Comparison of ENCODE assay signal across 8 cellular contexts in the genomic region with DNA sequence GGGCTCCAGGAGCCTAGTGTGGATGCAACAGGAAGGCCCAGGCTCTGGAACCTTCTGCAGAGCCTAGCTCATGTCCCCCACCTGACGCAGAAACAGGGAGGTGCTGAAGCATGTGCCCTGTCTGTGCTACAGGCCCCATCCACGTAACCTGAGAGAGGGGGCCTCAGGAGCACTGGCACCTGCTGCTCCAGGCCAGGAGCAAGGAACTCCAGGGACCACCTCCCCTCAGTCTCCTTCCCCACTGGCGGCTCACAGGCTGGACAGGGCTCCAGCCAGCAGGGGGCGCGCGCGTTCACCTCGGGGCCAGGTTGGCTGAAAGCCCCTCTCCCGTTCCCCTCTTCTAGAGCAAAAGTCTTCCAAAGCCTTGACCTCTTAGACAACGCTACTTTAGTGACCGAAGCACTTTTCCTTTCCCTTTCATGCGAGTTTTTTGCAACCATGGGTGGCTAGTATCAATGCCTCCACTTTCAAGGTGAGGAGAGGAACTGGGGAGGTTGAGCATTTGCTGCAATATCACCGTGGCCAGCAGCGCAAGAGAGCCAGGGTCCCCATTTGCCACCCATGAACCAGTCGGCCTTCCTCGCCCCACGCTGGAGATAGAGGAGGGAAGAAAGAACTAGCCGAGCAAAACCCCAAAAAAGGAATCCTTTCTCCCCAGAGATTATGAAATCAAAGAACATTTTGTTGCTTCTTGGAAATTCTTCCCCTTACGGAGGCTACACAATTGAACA. TPM values are rescaled to one million over a fixed set of nuclear protein-coding genes. Genes with fewer than 3 reads are reported as not detected.
A peak's percentile ranks its signal among the peaks of the same experiment; 100 is the strongest.
DNase-seq lines count a peak whose midpoint lies in the region; ATAC-seq and TF ChIP-seq lines count a peak whose summit lies in the region.

No MANE protein-coding gene starts in this region.

- peak; percentile 31; the same call in 1 of the 2 replicates for TF ChIP-seq RAD21 in SK-N-SH (IDR thresholded peaks at IDR 0.05; ENCODE audit: low read length)

- H3K79me2 ChIP-seq in DOHH2 (ENCODE audit: control insufficient read depth, low read length) (no peaks in the 10 kb centered on the region), SK-N-SH (ENCODE audit: insufficient read depth) (peaks cover 68% of the 10 kb centered on the region)

- intact Hi-C loops in heart right ventricle (cut with DNase I) (no loop called here), uterus (cut with DNase I; ENCODE audit: low total_unique reads) (no loop called here)

- H3K27me3 Mint-ChIP-seq in activated naive CD8-positive, alpha-beta T cell treated with anti-CD3 and anti-CD28 coated beads for 36 hours, result peaks cover 32% of the 10 kb centered on the region
- peaks cover 26% of the 10 kb centered on the region for H3K27me3 Mint-ChIP-seq in progenitor cell of endocrine pancreas

- H3K4me2 ChIP-seq in DOHH2 (ENCODE audit: low read length) (peak overlapping the region; percentile 69), SK-N-SH (peak overlapping the region; percentile 80)

- H3F3A ChIP-seq in DOHH2 (ENCODE audit: control insufficient read depth, insufficient read depth) (peaks cover 3% of the 10 kb centered on the region; the same call in 1 of the 2 replicates), SK-N-SH (replicated peaks; ENCODE audit: insufficient read depth) (no peaks in the 10 kb centered on the region)

- H3K27ac ChIP-seq in DOHH2 (ENCODE audit: low read depth, low read length), result no peak overlapping the region
- H3K27ac ChIP-seq in SK-N-SH (ENCODE audit: low read depth in 2 of 2, low read length in 1 of 2), result peak overlapping the region; percentile 77 to 89
- H3K27ac ChIP-seq in heart right ventricle, result peak overlapping the region in 7 of 10 donors; percentile 16 to 91 (median 80)
- peak overlapping the region; percentile 71 to 75 for H3K27ac ChIP-seq in uterus

- 19% methylated on average over 14 of the region's 19 CpGs for WGBS in SK-N-SH (ENCODE audit: low lambda C conversion rate)
- WGBS in heart right ventricle, 2 donors, result 18 to 22% methylated on average over 19 of the region's 19 CpGs

- H3K36me3 ChIP-seq in DOHH2 (ENCODE audit: control insufficient read depth, low read length) (no peaks in the 10 kb centered on the region), SK-N-SH (replicated peaks in 1 of 2; ENCODE audit: control insufficient read depth in 1 of 2, insufficient read depth in 2 of 2, low read length in 1 of 2) (peaks cover 5 to 14% of the 10 kb centered on the region in 2 experiments), heart right ventricle (peaks cover 0 to 29% (median 0%) of the 10 kb centered on the region in 9 donors), uterus (no peaks in the 10 kb centered on the region)

- H3K9me2 ChIP-seq in DOHH2 (replicated peaks; ENCODE audit: control insufficient read depth, low read length), result no peaks in the 10 kb centered on the region
- no peaks in the 10 kb centered on the region for H3K9me2 ChIP-seq in SK-N-SH

- peaks cover 7% of the 10 kb centered on the region; the same call in 1 of the 2 replicates for H3K9me3 ChIP-seq in DOHH2 (ENCODE audit: control insufficient read depth, insufficient read depth, low read length)
- H3K9me3 ChIP-seq in SK-N-SH, result no peaks in the 10 kb centered on the region
- no peaks in the 10 kb centered on the region for H3K9me3 ChIP-seq in heart right ventricle
- H3K9me3 ChIP-seq in uterus, result no peaks in the 10 kb centered on the region

- DNase-seq in SK-N-SH (peak; percentile 86), heart right ventricle (peak; percentile 70 to 82), progenitor cell of endocrine pancreas (ENCODE audit: low spot score, unreplicated experiment) (peak; percentile 70), uterus (peak; percentile 62 to 81)
- DNase-seq in activated naive CD8-positive, alpha-beta T cell treated with anti-CD3 and anti-CD28 coated beads for 36 hours, result peak; percentile 76

- peak overlapping the region; percentile 86 for H2AFZ ChIP-seq in SK-N-SH (ENCODE audit: low read depth)

- H4K20me1 ChIP-seq in DOHH2 (ENCODE audit: control insufficient read depth, insufficient read depth, low read depth, low read length) (no peaks in the 10 kb centered on the region), SK-N-SH (ENCODE audit: insufficient read depth) (peaks cover 48% of the 10 kb centered on the region)

- peak overlapping the region; percentile 61 for H3K27ac Mint-ChIP-seq in activated naive CD8-positive, alpha-beta T cell treated with anti-CD3 and anti-CD28 coated beads for 36 hours
- H3K27ac Mint-ChIP-seq in progenitor cell of endocrine pancreas, result peak overlapping the region; percentile 91

- TF ChIP-seq POLR2A in uterus (IDR thresholded peaks at IDR 0.05), result no peak

- TF ChIP-seq CTCF in DOHH2 (IDR thresholded peaks at IDR 0.05; ENCODE audit: low read depth, low read length, poor library complexity, severe bottlenecking) (peak; percentile 100), SK-N-SH (IDR thresholded peaks at IDR 0.05) (peak; percentile 92), heart right ventricle (IDR thresholded peaks at IDR 0.05) (peak; percentile 90 to 98 (median 97)), progenitor cell of endocrine pancreas (IDR thresholded peaks at IDR 0.05; ENCODE audit: unreplicated experiment) (peak; percentile 97), uterus (IDR thresholded peaks at IDR 0.05) (peak; percentile 84 to 95 (median 87))

- CTCF ChIA-PET in SK-N-SH (lab: Yijun Ruan, JAX), result interaction anchor here (0.6 to 2.3 kb wide), 21 partner anchors 10 to 274 kb away, joined by 3 to 23 read pairs (median 4); no protein-coding TSS in a partner anchor

- peak overlapping the region; percentile 92 for H3K9ac ChIP-seq in SK-N-SH

- peaks cover 7% of the 10 kb centered on the region for H3K4me1 Mint-ChIP-seq in activated naive CD8-positive, alpha-beta T cell treated with anti-CD3 and anti-CD28 coated beads for 36 hours
- peaks cover 11% of the 10 kb centered on the region for H3K4me1 Mint-ChIP-seq in progenitor cell of endocrine pancreas (ENCODE audit: low read depth)

- POLR2A ChIA-PET in SK-N-SH (lab: Yijun Ruan, JAX), result no interaction called here

- H3K4me3 Mint-ChIP-seq in activated naive CD8-positive, alpha-beta T cell treated with anti-CD3 and anti-CD28 coated beads for 36 hours, result peak overlapping the region; percentile 81
- peak overlapping the region; percentile 83 for H3K4me3 Mint-ChIP-seq in progenitor cell of endocrine pancreas (ENCODE audit: low read depth)

- no peak for TF ChIP-seq EP300 in SK-N-SH (IDR thresholded peaks at IDR 0.05; ENCODE audit: borderline replicate concordance in 1 of 2, low read depth in 1 of 2, low read length in 1 of 2)

- H3K27me3 ChIP-seq in DOHH2 (ENCODE audit: control insufficient read depth, low read length) (peaks cover 17% of the 10 kb centered on the region), SK-N-SH (ENCODE audit: insufficient read depth) (no peaks in the 10 kb centered on the region), heart right ventricle (peaks cover 0 to 25% (median 10%) of the 10 kb centered on the region in 7 donors), uterus (no peaks in the 10 kb centered on the region)

- H3K4me3 ChIP-seq in DOHH2 (ENCODE audit: low read length) (peak overlapping the region; percentile 67), SK-N-SH (ENCODE audit: low read depth in 2 of 2, low read length in 1 of 2) (peak overlapping the region; percentile 75 to 87), heart right ventricle (peak overlapping the region; percentile 65 to 86 (median 74)), uterus (peak overlapping the region; percentile 73 to 80)

- H3K9me3 Mint-ChIP-seq in activated naive CD8-positive, alpha-beta T cell treated with anti-CD3 and anti-CD28 coated beads for 36 hours, result no peaks in the 10 kb centered on the region
- no peaks in the 10 kb centered on the region for H3K9me3 Mint-ChIP-seq in progenitor cell of endocrine pancreas (ENCODE audit: low read depth)

- ATAC-seq in HG02852 (IDR thresholded peaks at IDR 0.05; ENCODE audit: unreplicated experiment), result peak; percentile 45
- peak; percentile 60 to 89 (median 74) for ATAC-seq in heart right ventricle
- no peak for ATAC-seq in HG02973 (IDR thresholded peaks at IDR 0.05; ENCODE audit: unreplicated experiment)

- H3K36me3 Mint-ChIP-seq in activated naive CD8-positive, alpha-beta T cell treated with anti-CD3 and anti-CD28 coated beads for 36 hours, result no peaks in the 10 kb centered on the region
- peaks cover 2% of the 10 kb centered on the region for H3K36me3 Mint-ChIP-seq in progenitor cell of endocrine pancreas (ENCODE audit: insufficient read depth)

- H3K4me1 ChIP-seq in DOHH2 (ENCODE audit: control insufficient read depth, low read length) (peaks cover 41% of the 10 kb centered on the region), SK-N-SH (ENCODE audit: control insufficient read depth in 1 of 2, insufficient read depth in 2 of 2, low read depth in 1 of 2, low read length in 1 of 2) (peaks cover 0 to 32% of the 10 kb centered on the region in 2 experiments; a peak in 1 of 4 replicates), heart right ventricle (peaks cover 5 to 48% (median 27%) of the 10 kb centered on the region in 9 donors), uterus (peaks cover 0 to 7% of the 10 kb centered on the region in 2 donors)

TF ChIP-seq in SK-N-SH, 30 proteins besides CTCF, POLR2A, EP300 and RAD21 (continues in another document):
- TF ChIP-seq SMC3 (IDR thresholded peaks at IDR 0.05; ENCODE audit: low read depth, low read length), result peak; percentile 37
- TF ChIP-seq GABPA (IDR thresholded peaks at IDR 0.05; ENCODE audit: low read depth), result no peak
- TF ChIP-seq JUND (IDR thresholded peaks at IDR 0.05), result no peak
- no peak for TF ChIP-seq FOSL2 (IDR thresholded peaks at IDR 0.05; ENCODE audit: borderline replicate concordance, low read depth)
- TF ChIP-seq RXRA (IDR thresholded peaks at IDR 0.05; ENCODE audit: borderline replicate concordance, low read depth), result no peak
- TF ChIP-seq FOXM1 (IDR thresholded peaks at IDR 0.05; ENCODE audit: low read depth), result no peak
- no peak for TF ChIP-seq TEAD4 (IDR thresholded peaks at IDR 0.05; ENCODE audit: borderline replicate concordance, insufficient read depth)

RNA-seq across cellular contexts. Expression of gene GPR157, which starts 52.4 kb away (rescaled TPM):
- polyA plus RNA-seq in SK-N-SH (2012; rRNA removed), result 1.8 and 2.1 TPM in 2 replicates
- 1.1 and 1.4 TPM in 2 replicates for polyA plus RNA-seq in SK-N-SH (2012; cell fraction: cytosol; rRNA removed)
- polyA plus RNA-seq in SK-N-SH (2012; cell fraction: nucleus; rRNA removed), result 4.3 and 5.7 TPM in 2 replicates
- 1 to 10 TPM; 2.1 to 2.3 TPM for total RNA-seq in activated naive CD8-positive, alpha-beta T cell treated with anti-CD3 and anti-CD28 coated beads for 36 hours
- 10 to 100 TPM; 24.4 to 69.1 (median 40.9) TPM for total RNA-seq in heart right ventricle
- polyA plus RNA-seq in heart right ventricle, result 1 to 10 TPM; 5.1 to 9.3 TPM
- total RNA-seq in progenitor cell of endocrine pancreas, result 1.1 and 3.6 TPM in 2 replicates
- total RNA-seq in uterus, result 10 to 100 TPM in 1 of 4 donors, 1 to 10 TPM in 2, under 1 TPM in 1; 0.59 to 10.7 (median 2.2) TPM

RNA-seq across cellular contexts. Expression of gene H6PD, which starts 53.2 kb away (rescaled TPM):
- polyA plus RNA-seq in SK-N-SH (2012; rRNA removed) (16.2 and 19.1 TPM in 2 replicates), heart right ventricle (10 to 100 TPM in 1 of 2 donors, 1 to 10 TPM in 1; 5.7 to 17.1 TPM)
- polyA plus RNA-seq in SK-N-SH (2012; cell fraction: cytosol; rRNA removed), result 10.0 and 13.9 TPM in 2 replicates
- polyA plus RNA-seq in SK-N-SH (2012; cell fraction: nucleus; rRNA removed), result 23.2 and 26.0 TPM in 2 replicates
- 1 to 10 TPM; 5.7 to 5.9 TPM for total RNA-seq in activated naive CD8-positive, alpha-beta T cell treated with anti-CD3 and anti-CD28 coated beads for 36 hours
- total RNA-seq in heart right ventricle (10 to 100 TPM; 22.3 to 45.0 (median 29.3) TPM), progenitor cell of endocrine pancreas (36.0 and 36.2 TPM in 2 replicates), uterus (100 to 1,000 TPM in 1 of 4 donors, 10 to 100 TPM in 3; 28.4 to 107 (median 49.7) TPM)
